Comparison of ENCODE assay signal across 28 cellular contexts in the genomic region with DNA sequence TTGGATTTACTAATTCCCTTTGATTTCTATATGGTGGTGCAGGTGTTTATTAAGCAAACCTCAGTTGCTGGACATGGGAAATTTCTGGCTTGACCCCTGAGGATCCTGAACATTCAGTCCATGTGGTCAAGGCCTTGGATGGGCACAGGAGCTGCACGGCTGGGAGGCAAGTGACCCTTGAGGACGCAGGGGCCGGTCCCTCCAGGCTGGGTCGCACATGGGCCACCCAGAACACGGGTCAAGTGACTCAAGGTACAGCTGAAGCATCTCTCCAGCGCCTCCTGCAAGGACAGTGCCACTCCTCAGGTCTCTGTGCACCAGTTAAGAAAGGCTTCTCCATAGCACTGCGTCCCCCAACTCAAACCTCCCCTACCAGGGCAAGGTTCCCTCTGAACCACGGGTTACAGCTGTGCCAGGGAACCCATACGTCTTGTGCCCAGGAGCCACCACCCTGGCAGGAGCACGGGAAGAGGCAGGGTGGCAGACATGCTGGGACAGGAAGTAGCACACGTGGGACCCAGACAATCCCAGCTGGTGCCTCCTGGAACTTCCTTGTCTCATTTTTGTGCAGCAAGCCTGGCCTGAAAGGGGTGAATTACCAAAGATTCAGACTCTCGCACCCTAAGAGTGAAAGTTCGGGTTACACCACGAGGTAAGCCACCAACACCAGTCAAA.
A peak's percentile ranks its signal among the peaks of the same experiment; 100 is the strongest.
DNase-seq lines count a peak whose midpoint lies in the region; ATAC-seq, FAIRE-seq and TF ChIP-seq lines count a peak whose summit lies in the region.
"Had no signal": no experiment of that assay in that cellular context is flagged by ENCODE, and none has a peak within 500 bp of the region (broad histone marks: within the 10 kb centered on the region; RNA-seq: fewer than 3 reads in every experiment).

No MANE protein-coding gene starts in this region.

- H3K79me2 ChIP-seq in keratinocyte (ENCODE audit: control insufficient read depth, insufficient read depth, low read length), result no peaks in the 10 kb centered on the region

- no peaks in the 10 kb centered on the region; the same call in 1 of the 2 replicates for H3K36me3 ChIP-seq in BLaER1
- H3K36me3 ChIP-seq in keratinocyte (ENCODE audit: control insufficient read depth in 2 of 2, extremely low read depth in 1 of 2, insufficient read depth in 2 of 2, low read length in 2 of 2), result no peaks in the 10 kb centered on the region
- no peaks in the 10 kb centered on the region for H3K36me3 ChIP-seq in spleen
- no peaks in the 10 kb centered on the region for H3K36me3 ChIP-seq in small intestine (ENCODE audit: control insufficient read depth in 2 of 2, insufficient read depth in 2 of 2, low read length in 2 of 2)

- TF ChIP-seq POLR2A in spleen (IDR thresholded peaks at IDR 0.05), result no peak

- no peaks in the 10 kb centered on the region for H3K4me1 Mint-ChIP-seq in activated CD8-positive, alpha-beta memory T cell treated with anti-CD3 and anti-CD28 coated beads, Interleukin-2, amount 10 ng/mL, durations not matched to agents 7 days and 5 days
- H3K4me1 Mint-ChIP-seq: CD8-positive, alpha-beta memory T cell had no signal

- DNase-seq in activated CD8-positive, alpha-beta memory T cell treated with anti-CD3 and anti-CD28 coated beads, Interleukin-2, amount 10 ng/mL, durations not matched to agents 7 days and 5 days, result peak; percentile 26
- no peak for DNase-seq in keratinocyte (ENCODE audit: low read depth, low spot score)
- DNase-seq in spleen, result peak; percentile 54
- DNase-seq in NCI-H187 treated with DMSO at 0.1 percent for 48 hours (lab: John Stamatoyannopoulos, UW), result no peak
- no peak for DNase-seq in small intestine
- DNase-seq: C1 segment of cervical spinal cord; CD8-positive, alpha-beta memory T cell; DMS 273 treated with DMSO at 0.1 percent for 48 hours; DMS79; EL; GM23248; H7; KBM-7; MV-4-11; NCI-H1105 treated with DMSO at 0.1 percent for 48 hours; NCI-H146; NCI-H2029; NCI-H446; NCI-H526; NCI-H82; NK-92 treated with Interleukin-12 subunit alpha and Interleukin-12 subunit beta, amount 100 ng/mL, for 24 hours; PC-3 had no signal

- TF ChIP-seq CTCF in keratinocyte (optimal IDR thresholded peaks at IDR 0.05 in 1 of 3, IDR thresholded peaks at IDR 0.05 in 1 of 3, conservative IDR thresholded peaks at IDR 0.05 in 1 of 3; ENCODE audit: extremely low read depth in 1 of 3, insufficient read depth in 2 of 3, low read length in 3 of 3), result no peak
- TF ChIP-seq CTCF in spleen (IDR thresholded peaks at IDR 0.05 in 8 of 11, conservative IDR thresholded peaks at IDR 0.05 in 3 of 11), result no peak

- H3K27ac Mint-ChIP-seq in activated CD8-positive, alpha-beta memory T cell treated with anti-CD3 and anti-CD28 coated beads, Interleukin-2, amount 10 ng/mL, durations not matched to agents 7 days and 5 days, result no peak overlapping the region
- H3K27ac Mint-ChIP-seq: CD8-positive, alpha-beta memory T cell had no signal

- peaks cover 16% of the 10 kb centered on the region for H3K9me3 ChIP-seq in BLaER1
- no peaks in the 10 kb centered on the region for H3K9me3 ChIP-seq in keratinocyte (ENCODE audit: control insufficient read depth, low read depth, low read length)
- H3K9me3 ChIP-seq in spleen, result peaks cover 0 to 14% (median 2%) of the 10 kb centered on the region in 8 donors
- no peaks in the 10 kb centered on the region for H3K9me3 ChIP-seq in small intestine (ENCODE audit: control insufficient read depth, low read depth)

- no peaks in the 10 kb centered on the region for H3K9me1 ChIP-seq in keratinocyte (ENCODE audit: control insufficient read depth, extremely low read depth, insufficient read depth, low read length)

- dilution Hi-C loops in keratinocyte (cut with MboI; ENCODE audit: extremely low pct_ligation_motif_present, low sequenced_read_pairs), result no loop called here

- ATAC-seq in activated CD8-positive, alpha-beta memory T cell treated with anti-CD3 and anti-CD28 coated beads, Interleukin-2, amount 10 ng/mL, durations not matched to agents 7 days and 5 days, result no peak
- no peak for ATAC-seq in GM19023 (IDR thresholded peaks at IDR 0.05; ENCODE audit: unreplicated experiment)
- ATAC-seq: PC-3, SK-N-SH treated with all-trans-retinoic acid at 6 μM for 48 hours had no signal

- no peak overlapping the region for H3K4me3 Mint-ChIP-seq in activated CD8-positive, alpha-beta memory T cell treated with anti-CD3 and anti-CD28 coated beads, Interleukin-2, amount 10 ng/mL, durations not matched to agents 7 days and 5 days
- H3K4me3 Mint-ChIP-seq: CD8-positive, alpha-beta memory T cell had no signal

- H3K9me3 Mint-ChIP-seq in activated CD8-positive, alpha-beta memory T cell treated with anti-CD3 and anti-CD28 coated beads, Interleukin-2, amount 10 ng/mL, durations not matched to agents 7 days and 5 days (ENCODE audit: low read depth), result peaks cover 5% of the 10 kb centered on the region

- H3K27me3 ChIP-seq in BLaER1 (no peaks in the 10 kb centered on the region), keratinocyte (ENCODE audit: control insufficient read depth, extremely low read depth, insufficient read depth, low read length) (no peaks in the 10 kb centered on the region), spleen (replicated peaks in 1 of 7) (no peaks in the 10 kb centered on the region), small intestine (ENCODE audit: control insufficient read depth in 2 of 2, insufficient read depth in 2 of 2, low read length in 2 of 2) (no peaks in the 10 kb centered on the region)

- no peak for FAIRE-seq in keratinocyte (lab: Jason Lieb, UNC)
- FAIRE-seq in small intestine (lab: Jason Lieb, UNC), result no peak
- FAIRE-seq: A204.1, GM12892, HTR-8/SVneo had no signal

- no peaks in the 10 kb centered on the region for H3K27me3 Mint-ChIP-seq in activated CD8-positive, alpha-beta memory T cell treated with anti-CD3 and anti-CD28 coated beads, Interleukin-2, amount 10 ng/mL, durations not matched to agents 7 days and 5 days
- H3K27me3 Mint-ChIP-seq: CD8-positive, alpha-beta memory T cell had no signal

- peaks cover 2% of the 10 kb centered on the region for H3K36me3 Mint-ChIP-seq in activated CD8-positive, alpha-beta memory T cell treated with anti-CD3 and anti-CD28 coated beads, Interleukin-2, amount 10 ng/mL, durations not matched to agents 7 days and 5 days

- H3K4me1 ChIP-seq in BLaER1, result peaks cover 11% of the 10 kb centered on the region
- H3K4me1 ChIP-seq in keratinocyte (ENCODE audit: control insufficient read depth, extremely low read depth, insufficient read depth, low read length), result no peaks in the 10 kb centered on the region
- no peaks in the 10 kb centered on the region for H3K4me1 ChIP-seq in spleen
- H3K4me1 ChIP-seq in small intestine (ENCODE audit: control insufficient read depth in 2 of 2, insufficient read depth in 1 of 2, low read depth in 1 of 2, low read length in 1 of 2), result no peaks in the 10 kb centered on the region

- peak overlapping the region; percentile 64 for H2AFZ ChIP-seq in keratinocyte (ENCODE audit: control insufficient read depth, low read length)
- H2AFZ ChIP-seq: GM23248 had no signal

- 74 to 84% (median 82%) methylated on average over 10 to 14 of the region's 14 CpGs for WGBS in spleen, 5 donors
- 79 to 83% (median 82%) methylated on average over 14 of the region's 14 CpGs for WGBS in small intestine, 3 donors

- H3K27ac ChIP-seq in BLaER1, result 0 out of 2 replicates have a peak overlapping the region, but pooled peaks have one; percentile 8
- no peak overlapping the region for H3K27ac ChIP-seq in keratinocyte (ENCODE audit: control insufficient read depth, insufficient read depth, low read length)
- no peak overlapping the region for H3K27ac ChIP-seq in spleen
- no peak overlapping the region for H3K27ac ChIP-seq in small intestine (ENCODE audit: low read depth in 1 of 2, low read length in 1 of 2)
- H3K27ac ChIP-seq: GM23248 had no signal

- peak overlapping the region; percentile 28; the same call in 1 of the 2 replicates for H3K4me2 ChIP-seq in BLaER1
- H3K4me2 ChIP-seq in keratinocyte (ENCODE audit: control insufficient read depth, extremely low read depth, insufficient read depth, low read depth, low read length), result no peak overlapping the region

- H3K9ac ChIP-seq in BLaER1 (no peak overlapping the region), keratinocyte (ENCODE audit: control insufficient read depth, extremely low read depth, insufficient read depth, low read length) (no peak overlapping the region)
- H3K9ac ChIP-seq: GM23248 had no signal

- H4K20me1 ChIP-seq in BLaER1, result no peaks in the 10 kb centered on the region
- no peaks in the 10 kb centered on the region for H4K20me1 ChIP-seq in keratinocyte (ENCODE audit: control insufficient read depth, extremely low read depth, insufficient read depth, low read length)

- no peak overlapping the region for H3K4me3 ChIP-seq in BLaER1
- no peak overlapping the region for H3K4me3 ChIP-seq in keratinocyte (ENCODE audit: control insufficient read depth in 2 of 3, extremely low read depth in 1 of 3, insufficient read depth in 2 of 3, low read depth in 1 of 3, low read length in 3 of 3)
- no peak overlapping the region for H3K4me3 ChIP-seq in spleen
- no peak overlapping the region for H3K4me3 ChIP-seq in small intestine (ENCODE audit: low read depth in 1 of 2, low read length in 2 of 2)
- H3K4me3 ChIP-seq: GM23248 had no signal

- CTCF ChIA-PET in activated CD8-positive, alpha-beta memory T cell treated with anti-CD3 and anti-CD28 coated beads, Interleukin-2, amount 10 ng/mL, durations not matched to agents 7 days and 5 days (lab: Charles Lee), result interaction anchor here (1.3 kb wide), 1 partner anchor 137 kb away, joined by 4 read pairs; no protein-coding TSS in a partner anchor

- intact Hi-C loops in spleen (cut with DNase I; ENCODE audit: low total_unique reads), result no loop called here

Comparison
In these comparisons a context has a peak if more than half of its experiments do, and no peak if none do; other contexts are left out.
1. DNase-seq: peak in activated CD8-positive, alpha-beta memory T cell treated with anti-CD3 and anti-CD28 coated beads, Interleukin-2, amount 10 ng/mL, durations not matched to agents 7 days and 5 days (single experiment) and spleen (single experiment); none in keratinocyte (single experiment), NCI-H187 treated with DMSO at 0.1 percent for 48 hours (single experiment) and small intestine (single experiment).